12 cellular contexts compared by ENCODE assay signal in the genomic region with DNA sequence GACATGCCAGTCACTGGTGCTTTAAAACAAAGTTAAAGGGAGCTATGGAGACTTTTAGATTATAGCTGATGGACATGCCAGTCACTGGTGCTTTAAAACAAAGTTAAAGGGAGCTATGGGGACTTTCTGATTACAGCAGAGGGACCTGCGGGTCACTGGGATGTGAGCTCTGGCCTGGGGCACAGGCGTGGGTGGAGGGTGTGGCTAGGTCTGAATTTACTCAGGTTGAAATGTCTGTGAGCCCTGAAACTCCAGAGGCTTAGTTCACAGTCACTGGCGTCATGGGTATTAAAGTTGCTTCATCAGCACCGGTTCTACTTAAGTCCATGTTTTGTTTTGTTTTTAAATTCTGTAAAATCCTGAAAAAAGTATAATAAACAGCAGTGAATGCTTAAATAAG. TPM values are rescaled to one million over a fixed set of nuclear protein-coding genes. Genes with fewer than 3 reads are reported as not detected.
DNase-seq lines count a peak whose midpoint lies in the region; ATAC-seq, FAIRE-seq and TF ChIP-seq lines count a peak whose summit lies in the region.
"Had no signal": no experiment of that assay in that cellular context is flagged by ENCODE, and none has a peak within 500 bp of the region (broad histone marks: within the 10 kb centered on the region; RNA-seq: fewer than 3 reads in every experiment).

No MANE protein-coding gene starts in this region.

- H3K36me3 ChIP-seq in mucosa of descending colon (ENCODE audit: low read depth) (no peaks in the 10 kb centered on the region), heart right ventricle (no peaks in the 10 kb centered on the region)
- H3K36me3 ChIP-seq: BE2C had no signal

- H3K4me1 ChIP-seq in mucosa of descending colon (ENCODE audit: low read depth) (no peaks in the 10 kb centered on the region), heart right ventricle (no peaks in the 10 kb centered on the region)
- H3K4me1 ChIP-seq: BE2C had no signal

- intact Hi-C loops in mucosa of descending colon (cut with DNase I, micrococcal nuclease) (no loop called here), heart right ventricle (cut with DNase I) (no loop called here)

- peaks cover 0 to 39% (median 28%) of the 10 kb centered on the region in 7 donors for H3K27me3 ChIP-seq in heart right ventricle
- H3K27me3 ChIP-seq: BE2C had no signal

- ATAC-seq in GM19463 (IDR thresholded peaks at IDR 0.05; ENCODE audit: unreplicated experiment) (peak; percentile 77), HG02884 (IDR thresholded peaks at IDR 0.05; ENCODE audit: unreplicated experiment) (peak; percentile 81), HG03565 (IDR thresholded peaks at IDR 0.05; ENCODE audit: unreplicated experiment) (peak; percentile 78), mucosa of descending colon (no peak), heart right ventricle (no peak)

- TF ChIP-seq CTCF in mucosa of descending colon (IDR thresholded peaks at IDR 0.05): no peak
- no peak for TF ChIP-seq CTCF in heart right ventricle (IDR thresholded peaks at IDR 0.05)

- H3K9me3 ChIP-seq in mucosa of descending colon (no peaks in the 10 kb centered on the region), heart right ventricle (no peaks in the 10 kb centered on the region)
- H3K9me3 ChIP-seq: BE2C had no signal

- peak; percentile 82 for FAIRE-seq in GM18507 (lab: Jason Lieb, UNC)

- 73 to 78% methylated on average over 4 of the region's 4 CpGs for WGBS in heart right ventricle, 2 donors

- H3K4me3 ChIP-seq in mucosa of descending colon (no peak overlapping the region), heart right ventricle (no peak overlapping the region)

- no peak for DNase-seq in GM18507 (ENCODE audit: extremely low spot score, insufficient read length, low read depth)
- no peak for DNase-seq in mucosa of descending colon
- DNase-seq in heart right ventricle: no peak
- DNase-seq in activated naive CD4-positive, alpha-beta T cell treated with Interleukin-2 at 50 U/mL for 16 hours: no peak
- no peak for DNase-seq in NCI-H1694 (lab: John Stamatoyannopoulos, UW)
- DNase-seq: activated CD8-positive, alpha-beta memory T cell treated with anti-CD3 and anti-CD28 coated beads, Interleukin-2, amount 50 U/mL, for 48 hours; BE2C; GDM1; NCI-H1417 had no signal

- H3K27ac ChIP-seq in heart right ventricle: no peak overlapping the region

RNA-seq across cellular contexts. Expression of gene TMEM18, which starts 49.0 kb away (rescaled TPM):
- 10 to 100 TPM; 13.9 to 22.3 (median 19.0) TPM for total RNA-seq in mucosa of descending colon
- 10 to 100 TPM; 10.1 to 13.4 (median 12.2) TPM for total RNA-seq in heart right ventricle
- 10 to 100 TPM; 10.2 to 21.9 TPM for polyA plus RNA-seq in heart right ventricle

Comparison
In these comparisons a context has a peak if more than half of its experiments do, and no peak if none do; other contexts are left out.
1. ATAC-seq: peak in GM19463 (single experiment), HG02884 (single experiment) and HG03565 (single experiment); none in mucosa of descending colon (single experiment) and heart right ventricle (0 of 8).